ENCODE assay signal across 12 cellular contexts in genomic region chr7:101108330-101108857, GRCh38. TPM values are rescaled to one million over a fixed set of nuclear protein-coding genes. Genes with fewer than 3 reads are reported as not detected.
DNase-seq lines count a peak whose midpoint lies in the region; ATAC-seq and TF ChIP-seq lines count a peak whose summit lies in the region.
"Had no signal": no experiment of that assay in that cellular context is flagged by ENCODE, and none has a peak within 500 bp of the region (broad histone marks: within the 10 kb centered on the region; RNA-seq: fewer than 3 reads in every experiment).

No MANE protein-coding gene starts in this region.

- H3K27me3 ChIP-seq in HCT116 (ENCODE audit: insufficient read depth, low read length) (no peaks in the 10 kb centered on the region), heart left ventricle (no peaks in the 10 kb centered on the region), skeletal muscle satellite cell (ENCODE audit: control insufficient read depth, insufficient read depth, low read length) (no peaks in the 10 kb centered on the region)
- H3K27me3 ChIP-seq: cardiac muscle cell had no signal

- no peak overlapping the region for H3K4me3 ChIP-seq in HCT116 (replicated peaks in 1 of 2; ENCODE audit: low read depth in 1 of 2, low read length in 2 of 2)
- no peak overlapping the region for H3K4me3 ChIP-seq in heart left ventricle
- peak overlapping the region; percentile 7 for H3K4me3 ChIP-seq in skeletal muscle satellite cell (ENCODE audit: low read length)
- H3K4me3 ChIP-seq: cardiac muscle cell had no signal

- H3K4me3 Mint-ChIP-seq in T-helper 17 cell, result no peak overlapping the region
- no peak overlapping the region for H3K4me3 Mint-ChIP-seq in effector memory CD8-positive, alpha-beta T cell
- H3K4me3 Mint-ChIP-seq: memory B cell had no signal

- no peaks in the 10 kb centered on the region for H3K79me2 ChIP-seq in HCT116 (ENCODE audit: insufficient read depth, low read length)

- RAD21 ChIA-PET in HCT116 (lab: Charles Lee; ENCODE audit: low non-redundant PET in 1 of 2, low total read pairs in 2 of 2, uncharacterized antibody in 2 of 2, unreplicated experiment in 2 of 2), result no interaction called here

- no peak for TF ChIP-seq CTCF in HCT116 (IDR thresholded peaks at IDR 0.05 in 2 of 3, conservative IDR thresholded peaks at IDR 0.05 in 1 of 3; ENCODE audit: borderline replicate concordance in 1 of 3, insufficient read depth in 1 of 3, low read depth in 2 of 3, low read length in 2 of 3)
- no peak for TF ChIP-seq CTCF in heart left ventricle (IDR thresholded peaks at IDR 0.05)

- H3K27ac Mint-ChIP-seq in T-helper 17 cell, result no peak overlapping the region
- H3K27ac Mint-ChIP-seq in effector memory CD8-positive, alpha-beta T cell, result no peak overlapping the region
- H3K27ac Mint-ChIP-seq: memory B cell had no signal

- no peak for TF ChIP-seq POLR2A in HCT116 (IDR thresholded peaks at IDR 0.05; ENCODE audit: borderline replicate concordance, extremely low read depth, insufficient read depth, insufficient read length)
- TF ChIP-seq POLR2A in heart left ventricle (IDR thresholded peaks at IDR 0.05), result no peak

- H3K9me3 Mint-ChIP-seq in effector memory CD8-positive, alpha-beta T cell, result no peaks in the 10 kb centered on the region
- H3K9me3 Mint-ChIP-seq: memory B cell had no signal

- peaks cover 20 to 36% of the 10 kb centered on the region in 2 experiments for H3K4me1 ChIP-seq in HCT116 (ENCODE audit: control insufficient read depth in 1 of 2, insufficient read depth in 2 of 2, low read length in 2 of 2)
- H3K4me1 ChIP-seq in heart left ventricle, result peaks cover 0 to 52% (median 26%) of the 10 kb centered on the region in 12 donors
- peaks cover 64% of the 10 kb centered on the region for H3K4me1 ChIP-seq in skeletal muscle satellite cell (ENCODE audit: control insufficient read depth, insufficient read depth, low read length)

- H3K9ac ChIP-seq in HCT116 (ENCODE audit: low read length), result no peak overlapping the region
- H3K9ac ChIP-seq in skeletal muscle satellite cell (ENCODE audit: low read depth, low read length), result peak overlapping the region; percentile 70

- TF ChIP-seq RAD21 in HCT116 (IDR thresholded peaks at IDR 0.05; ENCODE audit: low read depth), result no peak

- H3K9me2 ChIP-seq in HCT116 (ENCODE audit: insufficient read depth), result no peaks in the 10 kb centered on the region

- BruUV-seq in HCT116 (replicated peaks; lab: Mats Ljungman, UMichigan), result no TSS peak

- no peaks in the 10 kb centered on the region for H3K36me3 ChIP-seq in HCT116 (ENCODE audit: control insufficient read depth in 1 of 2, insufficient read depth in 2 of 2, low read length in 2 of 2)
- H3K36me3 ChIP-seq in heart left ventricle, result no peaks in the 10 kb centered on the region
- H3K36me3 ChIP-seq in skeletal muscle satellite cell (ENCODE audit: insufficient read depth, low read length), result no peaks in the 10 kb centered on the region
- H3K36me3 ChIP-seq: cardiac muscle cell had no signal

- no peaks in the 10 kb centered on the region for H3K4me1 Mint-ChIP-seq in T-helper 17 cell
- no peaks in the 10 kb centered on the region for H3K4me1 Mint-ChIP-seq in effector memory CD8-positive, alpha-beta T cell (ENCODE audit: low read depth in 2 of 2)
- H3K4me1 Mint-ChIP-seq: memory B cell had no signal

- no peak overlapping the region for H2AFZ ChIP-seq in HCT116 (ENCODE audit: low read depth, low read length, poor library complexity, severe bottlenecking)

- POLR2A ChIA-PET in HCT116 (lab: Charles Lee), result interaction anchor here (1.0 to 2.6 kb wide), 2 partner anchors 14 to 18 kb away, joined by 3 to 8 read pairs; no protein-coding TSS in a partner anchor

- H3K27ac ChIP-seq in HCT116 (ENCODE audit: low read depth, low read length), result no peak overlapping the region
- peak overlapping the region in 8 of 12 donors; percentile 23 to 61 (median 26) for H3K27ac ChIP-seq in heart left ventricle
- H3K27ac ChIP-seq: cardiac muscle cell had no signal

- peaks cover 27% of the 10 kb centered on the region for H3K27me3 Mint-ChIP-seq in T-helper 17 cell
- H3K27me3 Mint-ChIP-seq in effector memory CD8-positive, alpha-beta T cell, result peaks cover 10 to 50% of the 10 kb centered on the region in 2 donors

- intact Hi-C loops in HCT116 (cut with micrococcal nuclease), result no loop called here
- intact Hi-C loops in heart left ventricle (cut with DNase I), result no loop called here

- no peaks in the 10 kb centered on the region for H4K20me1 ChIP-seq in HCT116 (ENCODE audit: insufficient read depth)

- H3K4me2 ChIP-seq in HCT116 (ENCODE audit: low read length) (peak overlapping the region; percentile 25; the same call in 1 of the 2 replicates), skeletal muscle satellite cell (ENCODE audit: low read length) (peak overlapping the region; percentile 28)

- no peaks in the 10 kb centered on the region for H3K9me3 ChIP-seq in HCT116 (ENCODE audit: control insufficient read depth in 1 of 2, insufficient read depth in 1 of 2, low read depth in 1 of 2, low read length in 2 of 2)
- no peaks in the 10 kb centered on the region for H3K9me3 ChIP-seq in T-helper 17 cell (ENCODE audit: control insufficient read depth, low read length, poor library complexity, severe bottlenecking)
- no peaks in the 10 kb centered on the region for H3K9me3 ChIP-seq in heart left ventricle
- no peaks in the 10 kb centered on the region for H3K9me3 ChIP-seq in skeletal muscle satellite cell (replicated peaks; ENCODE audit: low read length)

- 39 to 52% (median 42%) methylated on average over 12 to 16 of the region's 16 CpGs for WGBS in heart left ventricle, 4 donors

- no peaks in the 10 kb centered on the region for H3K36me3 Mint-ChIP-seq in T-helper 17 cell (ENCODE audit: low read depth)
- H3K36me3 Mint-ChIP-seq in effector memory CD8-positive, alpha-beta T cell (ENCODE audit: insufficient read depth), result peaks cover 8% of the 10 kb centered on the region
- H3K36me3 Mint-ChIP-seq: memory B cell had no signal

- DNase-seq in HCT116 (ENCODE audit: low read depth, low spot score) (no peak), T-helper 17 cell (no peak), heart left ventricle (peak; percentile 56 to 80 (median 69))
- no peak for DNase-seq in effector memory CD8-positive, alpha-beta T cell
- DNase-seq in activated naive CD4-positive, alpha-beta T cell (lab: John Stamatoyannopoulos, UW), result no peak
- DNase-seq: activated CD4-positive, CD25-positive, alpha-beta regulatory T cell; NCI-H1092 treated with DMSO at 0.1 percent for 48 hours had no signal

- ATAC-seq in HCT116, result no peak
- ATAC-seq in T-helper 17 cell, result peak; percentile 10
- ATAC-seq in heart left ventricle, result peak; percentile 54 to 86 (median 72)
- no peak for ATAC-seq in effector memory CD8-positive, alpha-beta T cell (replicated peaks)
- ATAC-seq in GM21528 (IDR thresholded peaks at IDR 0.05; ENCODE audit: low FRiP score, unreplicated experiment), result no peak
- no peak for ATAC-seq in HG03457 (IDR thresholded peaks at IDR 0.05; ENCODE audit: unreplicated experiment)

- CTCF ChIA-PET in HCT116 (lab: Charles Lee), result no interaction called here

TF ChIP-seq in HCT116, 20 proteins besides CTCF, POLR2A, EP300 and RAD21 (continues in another document):
- no peak for TF ChIP-seq POLR2AphosphoS5 (IDR thresholded peaks at IDR 0.05; ENCODE audit: low read depth, low read length)
- TF ChIP-seq ZFX (IDR thresholded peaks at IDR 0.05), result no peak
- no peak for TF ChIP-seq EZH2phosphoT487 (IDR thresholded peaks at IDR 0.05; ENCODE audit: borderline replicate concordance)
- no peak for TF ChIP-seq TCF7L2 (IDR thresholded peaks at IDR 0.05; ENCODE audit: borderline replicate concordance, extremely low read depth, insufficient read depth, insufficient read length)
- TF ChIP-seq, protein P1, sequence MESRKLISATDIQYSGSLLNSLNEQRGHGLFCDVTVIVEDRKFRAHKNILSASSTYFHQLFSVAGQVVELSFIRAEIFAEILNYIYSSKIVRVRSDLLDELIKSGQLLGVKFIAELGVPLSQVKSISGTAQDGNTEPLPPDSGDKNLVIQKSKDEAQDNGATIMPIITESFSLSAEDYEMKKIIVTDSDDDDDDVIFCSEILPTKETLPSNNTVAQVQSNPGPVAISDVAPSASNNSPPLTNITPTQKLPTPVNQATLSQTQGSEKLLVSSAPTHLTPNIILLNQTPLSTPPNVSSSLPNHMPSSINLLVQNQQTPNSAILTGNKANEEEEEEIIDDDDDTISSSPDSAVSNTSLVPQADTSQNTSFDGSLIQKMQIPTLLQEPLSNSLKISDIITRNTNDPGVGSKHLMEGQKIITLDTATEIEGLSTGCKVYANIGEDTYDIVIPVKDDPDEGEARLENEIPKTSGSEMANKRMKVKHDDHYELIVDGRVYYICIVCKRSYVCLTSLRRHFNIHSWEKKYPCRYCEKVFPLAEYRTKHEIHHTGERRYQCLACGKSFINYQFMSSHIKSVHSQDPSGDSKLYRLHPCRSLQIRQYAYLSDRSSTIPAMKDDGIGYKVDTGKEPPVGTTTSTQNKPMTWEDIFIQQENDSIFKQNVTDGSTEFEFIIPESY (IDR thresholded peaks at IDR 0.05; ENCODE audit: extremely low read depth, insufficient replicate concordance, low read length), result no peak
- no peak for TF ChIP-seq CEBPB (IDR thresholded peaks at IDR 0.05; ENCODE audit: low read depth)
- TF ChIP-seq CBX3 (IDR thresholded peaks at IDR 0.05; ENCODE audit: low read depth), result no peak

RNA-seq across cellular contexts. Expression of gene SERPINE1, which starts 18.5 kb away (rescaled TPM):
- total RNA-seq in HCT116 (2021; ENCODE audit: unreplicated experiment) (12.8 TPM), T-helper 17 cell (1 to 10 TPM in 1 of 2 donors, under 1 TPM in 1; 0.32 to 2.5 TPM), heart left ventricle (100 to 1,000 TPM in 1 of 9 donors, 10 to 100 TPM in 4, 1 to 10 TPM in 4; 1.3 to 153 (median 13.9) TPM)
- polyA plus RNA-seq in HCT116 (2012), result 32.8 and 45.4 TPM in 2 replicates
- 100 to 1,000 TPM in 1 of 2 donors, 1 to 10 TPM in 1; 3.4 to 595 TPM for polyA plus RNA-seq in heart left ventricle
- total RNA-seq in skeletal muscle satellite cell (2012; rRNA removed), result 1,333 and 2,370 TPM in 2 replicates

RNA-seq across cellular contexts. Expression of gene TRIM56, which starts 23.1 kb away (rescaled TPM):
- total RNA-seq in HCT116 (2021; ENCODE audit: unreplicated experiment) (25.9 TPM), T-helper 17 cell (10 to 100 TPM; 38.4 to 46.6 TPM), heart left ventricle (10 to 100 TPM in 8 of 9 donors, 1 to 10 TPM in 1; 7.9 to 37.4 (median 14.7) TPM)
- 11.2 and 13.1 TPM in 2 replicates for polyA plus RNA-seq in HCT116 (2012)
- 10 to 100 TPM; 10.7 to 12.7 TPM for polyA plus RNA-seq in heart left ventricle
- 8.3 and 8.4 TPM in 2 replicates for total RNA-seq in skeletal muscle satellite cell (2012; rRNA removed)

RNA-seq across cellular contexts. Expression of gene AP1S1, which starts 45.9 kb away (rescaled TPM):
- total RNA-seq in HCT116 (2021; ENCODE audit: unreplicated experiment) (130 TPM), T-helper 17 cell (10 to 100 TPM in 1 of 2 donors, 1 to 10 TPM in 1; 9.7 to 11.7 TPM), heart left ventricle (10 to 100 TPM in 8 of 9 donors, 1 to 10 TPM in 1; 9.9 to 24.5 (median 12.8) TPM)
- polyA plus RNA-seq in HCT116 (2012), result 141 and 168 TPM in 2 replicates
- polyA plus RNA-seq in heart left ventricle, result 10 to 100 TPM; 15.9 to 41.8 TPM
- total RNA-seq in skeletal muscle satellite cell (2012; rRNA removed), result 160 and 168 TPM in 2 replicates

RNA-seq across cellular contexts. Expression of gene VGF, which starts 57.0 kb away (rescaled TPM):
- total RNA-seq in HCT116 (2021; ENCODE audit: unreplicated experiment) (43.2 TPM), T-helper 17 cell (not detected), heart left ventricle (under 1 TPM in 2 of 9 donors, not detected in 7; 0.09 to 0.19 TPM)
- polyA plus RNA-seq in HCT116 (2012), result 23.1 and 30.2 TPM in 2 replicates
- under 1 TPM in 1 of 2 donors, not detected in 1; 0.14 TPM for polyA plus RNA-seq in heart left ventricle
- total RNA-seq in skeletal muscle satellite cell (2012; rRNA removed), result 0.22 and 2.8 TPM in 2 replicates

Comparison
In these comparisons a context has a peak if more than half of its experiments do, and no peak if none do; other contexts are left out.
1. ATAC-seq: peak in T-helper 17 cell (single experiment) and heart left ventricle (4 of 4); none in HCT116 (single experiment), effector memory CD8-positive, alpha-beta T cell (single experiment), GM21528 (single experiment) and HG03457 (single experiment).
2. DNase-seq: peak in heart left ventricle (5 of 5); none in HCT116 (single experiment), T-helper 17 cell (0 of 3), effector memory CD8-positive, alpha-beta T cell (0 of 3) and activated naive CD4-positive, alpha-beta T cell (0 of 4).